ENCODE assay signal across 8 cellular contexts in genomic region chr15:72783563-72784232, GRCh38. TPM values are rescaled to one million over a fixed set of nuclear protein-coding genes. Genes with fewer than 3 reads are reported as not detected.
A peak's percentile ranks its signal among the peaks of the same experiment; 100 is the strongest.
DNase-seq lines count a peak whose midpoint lies in the region; ATAC-seq lines count a peak whose summit lies in the region.

ADPGK (minus strand) TSS chr15:72783758; CDS start chr15:72783691, 67 bp downstream.

- DNase-seq in DMS114 treated with DMSO at 0.1 percent for 48 hours (lab: John Stamatoyannopoulos, UW; ENCODE audit: unreplicated experiment) (peak; percentile 84), OCI-M1 (lab: John Stamatoyannopoulos, UW) (peak; percentile 93), activated T-cell treated with anti-CD3 and anti-CD28 coated beads for 24 hours (ENCODE audit: low read depth) (peak; percentile 93), epidermal melanocyte (ENCODE audit: insufficient read length, low spot score) (peak; percentile 93)
- peak; percentile 90 for DNase-seq in stimulated activated CD8-positive, alpha-beta memory T cell treated with anti-CD3 and anti-CD28 coated beads, Interleukin-2, amount 100 ng/mL, for 48 hours (ENCODE audit: low read depth in 2 of 2)

- peak; percentile 73 for ATAC-seq in GM21529 (IDR thresholded peaks at IDR 0.05; ENCODE audit: unreplicated experiment)

- peak within 1 kb of the TSS; percentile 96 to 100 (median 98) for H3K27ac Mint-ChIP-seq in IgD-negative memory B cell

- peaks cover 20 to 38% (median 30%) of the 10 kb centered on the region in 3 donors for H3K4me1 Mint-ChIP-seq in IgD-negative memory B cell

- H3K9me3 Mint-ChIP-seq in IgD-negative memory B cell, result no peaks in the 10 kb centered on the region

- peaks cover 54% of the 10 kb centered on the region for H3K4me1 ChIP-seq in mononuclear cell (ENCODE audit: insufficient read depth, low read length)

- H3K4me3 Mint-ChIP-seq in IgD-negative memory B cell, result peak within 1 kb of the TSS; percentile 92 to 99 (median 97)

- H3K27me3 ChIP-seq in mononuclear cell (ENCODE audit: insufficient read depth, low read length), result no peaks in the 10 kb centered on the region

- H3K36me3 Mint-ChIP-seq in IgD-negative memory B cell, result peaks cover 11% of the 10 kb centered on the region

- H3K4me3 ChIP-seq in mononuclear cell (ENCODE audit: low read length), result peak within 1 kb of the TSS; percentile 99

- no peaks in the 10 kb centered on the region for H3K27me3 Mint-ChIP-seq in IgD-negative memory B cell

- H3K9me3 ChIP-seq in mononuclear cell (ENCODE audit: low read depth, low read length), result no peaks in the 10 kb centered on the region

RNA-seq across cellular contexts. Expression of gene ADPGK, which starts in this region (rescaled TPM):
- 94.9 TPM for polyA plus RNA-seq in IgD-negative memory B cell
- total RNA-seq in mononuclear cell, result 110 TPM

Comparison
In these comparisons a context has a peak if more than half of its experiments do, and no peak if none do; other contexts are left out.
1. Peak in every context shown above with its lines: DNase-seq, ATAC-seq and H3K4me3 ChIP-seq.